In the genomic region with DNA sequence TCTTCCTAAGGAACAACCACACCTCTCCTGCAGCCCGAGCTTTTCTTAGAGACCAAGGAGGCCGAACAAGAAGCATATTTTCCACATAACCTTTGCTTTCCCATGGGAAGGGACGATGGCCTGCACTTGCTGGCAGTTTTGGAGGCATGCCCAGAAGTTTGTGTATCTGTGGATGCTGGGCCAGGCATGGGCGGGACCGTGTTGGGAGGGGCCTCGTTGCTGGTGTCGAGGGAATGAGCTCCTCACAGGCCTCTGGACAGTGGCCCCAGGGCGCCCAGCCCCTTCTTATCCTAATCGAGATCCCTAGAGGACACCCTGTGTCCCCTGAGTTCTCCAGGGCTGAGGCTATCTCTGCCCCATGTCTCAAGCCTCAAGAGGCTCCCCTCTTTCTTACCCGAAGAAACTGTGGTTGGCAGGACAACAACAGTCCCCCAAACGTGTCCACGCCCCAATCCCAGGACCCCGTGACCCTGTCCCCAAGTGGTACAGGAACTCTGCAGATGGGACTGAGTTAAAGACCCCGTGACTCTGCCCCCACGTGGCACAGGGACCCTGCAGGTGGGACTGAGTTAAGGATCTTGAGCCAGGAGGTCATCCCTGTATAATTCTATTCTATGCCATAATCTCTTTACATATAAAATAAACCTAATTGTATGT, we compare ENCODE assay signal across 12 cellular contexts.
DNase-seq lines count a peak whose midpoint lies in the region; ATAC-seq lines count a peak whose summit lies in the region.
"Had no signal": no experiment of that assay in that cellular context is flagged by ENCODE, and none has a peak within 500 bp of the region (broad histone marks: within the 10 kb centered on the region; RNA-seq: fewer than 3 reads in every experiment).

No MANE protein-coding gene starts in this region.

- peak; percentile 40 for DNase-seq in EH (ENCODE audit: low read depth)
- peak; percentile 38 for DNase-seq in NCI-H2171 (lab: John Stamatoyannopoulos, UW)
- DNase-seq in fibroblast of gingiva (ENCODE audit: low read depth) = peak; percentile 17
- DNase-seq: anterior cingulate cortex, NCI-H510A, SJCRH30 had no signal

- H3K9ac ChIP-seq in rectal smooth muscle tissue (ENCODE audit: low read length) = no peak overlapping the region
- H3K9ac ChIP-seq: KMS-11 had no signal

- H3K27ac ChIP-seq in rectal smooth muscle tissue (ENCODE audit: low read depth, low read length) = peak overlapping the region; percentile 38
- H3K27ac ChIP-seq: KMS-11, SJCRH30 had no signal

- ATAC-seq in HG02938 (IDR thresholded peaks at IDR 0.05; ENCODE audit: unreplicated experiment) (no peak), GM18907 (IDR thresholded peaks at IDR 0.05; ENCODE audit: unreplicated experiment) (no peak), HG03139 (IDR thresholded peaks at IDR 0.05; ENCODE audit: unreplicated experiment) (no peak), GM18519 (IDR thresholded peaks at IDR 0.05; ENCODE audit: low FRiP score, unreplicated experiment) (no peak)

- H3K4me3 ChIP-seq in rectal smooth muscle tissue (ENCODE audit: low read length) = no peak overlapping the region
- H3K4me3 ChIP-seq: SJCRH30 had no signal

- peaks cover 7% of the 10 kb centered on the region for H3K4me1 ChIP-seq in rectal smooth muscle tissue (ENCODE audit: control insufficient read depth, insufficient read depth, low read length)
- H3K4me1 ChIP-seq: SJCRH30 had no signal

- H3K36me3 ChIP-seq in rectal smooth muscle tissue (ENCODE audit: control insufficient read depth, insufficient read depth, low read length) = no peaks in the 10 kb centered on the region
- H3K36me3 ChIP-seq: SJCRH30 had no signal

- H3K27me3 ChIP-seq in rectal smooth muscle tissue (ENCODE audit: control insufficient read depth, insufficient read depth, low read length) = no peaks in the 10 kb centered on the region
- H3K27me3 ChIP-seq: SJCRH30 had no signal
